8 cellular contexts compared by ENCODE assay signal in genomic region chr14:51095854-51096823, GRCh38. TPM values are rescaled to one million over a fixed set of nuclear protein-coding genes. Genes with fewer than 3 reads are reported as not detected.
DNase-seq lines count a peak whose midpoint lies in the region; ATAC-seq, FAIRE-seq and TF ChIP-seq lines count a peak whose summit lies in the region.

No MANE protein-coding gene starts in this region.

- TF ChIP-seq CTCF in 22Rv1 (IDR thresholded peaks at IDR 0.05) = no peak
- no peak for TF ChIP-seq CTCF in Peyer's patch (IDR thresholded peaks at IDR 0.05)

- H3K36me3 Mint-ChIP-seq in stimulated activated effector memory CD8-positive, alpha-beta T cell treated with anti-CD3 and anti-CD28 coated beads, Interleukin-12 subunit alpha, Interleukin-12 subunit beta, amount 100 ng/mL, for 72 hours = no peaks in the 10 kb centered on the region

- peak; percentile 3 for ATAC-seq in left lobe of liver
- no peak for ATAC-seq in stimulated activated effector memory CD8-positive, alpha-beta T cell treated with anti-CD3 and anti-CD28 coated beads, Interleukin-12 subunit alpha, Interleukin-12 subunit beta, amount 100 ng/mL, for 72 hours
- no peak for ATAC-seq in HG03159 (IDR thresholded peaks at IDR 0.05; ENCODE audit: unreplicated experiment)
- ATAC-seq in HG02852 (IDR thresholded peaks at IDR 0.05; ENCODE audit: unreplicated experiment) = no peak

- H3K9me3 Mint-ChIP-seq in stimulated activated effector memory CD8-positive, alpha-beta T cell treated with anti-CD3 and anti-CD28 coated beads, Interleukin-12 subunit alpha, Interleukin-12 subunit beta, amount 100 ng/mL, for 72 hours = no peaks in the 10 kb centered on the region

- no peaks in the 10 kb centered on the region for H3K9me3 ChIP-seq in Peyer's patch

- peak overlapping the region; percentile 81 for H3K4me3 Mint-ChIP-seq in stimulated activated effector memory CD8-positive, alpha-beta T cell treated with anti-CD3 and anti-CD28 coated beads, Interleukin-12 subunit alpha, Interleukin-12 subunit beta, amount 100 ng/mL, for 72 hours

- H3K27ac ChIP-seq in 22Rv1 (peak overlapping the region; percentile 60), Peyer's patch (peak overlapping the region in 3 of 4 donors; percentile 20 to 67 (median 56))

- no peaks in the 10 kb centered on the region for H3K36me3 ChIP-seq in Peyer's patch

- no peak for TF ChIP-seq POLR2A in Peyer's patch (IDR thresholded peaks at IDR 0.05)

- DNase-seq in GM19239 (ENCODE audit: insufficient read length, low spot score) = no peak
- DNase-seq in Peyer's patch = peak in 1 of 3 donors; percentile 49
- DNase-seq in cerebellar cortex (ENCODE audit: low spot score) = peak; percentile 67
- no peak for DNase-seq in left lobe of liver (ENCODE audit: low spot score)
- DNase-seq in stimulated activated effector memory CD8-positive, alpha-beta T cell treated with anti-CD3 and anti-CD28 coated beads, Interleukin-12 subunit alpha, Interleukin-12 subunit beta, amount 100 ng/mL, for 72 hours (ENCODE audit: low spot score in 2 of 2) = no peak

- peaks cover 28% of the 10 kb centered on the region for H3K4me1 Mint-ChIP-seq in stimulated activated effector memory CD8-positive, alpha-beta T cell treated with anti-CD3 and anti-CD28 coated beads, Interleukin-12 subunit alpha, Interleukin-12 subunit beta, amount 100 ng/mL, for 72 hours

- peaks cover 0 to 24% (median 7%) of the 10 kb centered on the region in 4 donors for H3K4me1 ChIP-seq in Peyer's patch

- FAIRE-seq in GM19239 (lab: Jason Lieb, UNC) = peak; percentile 18

- peak overlapping the region; percentile 57 to 68 (median 60) for H3K4me3 ChIP-seq in Peyer's patch

- H3K27ac Mint-ChIP-seq in stimulated activated effector memory CD8-positive, alpha-beta T cell treated with anti-CD3 and anti-CD28 coated beads, Interleukin-12 subunit alpha, Interleukin-12 subunit beta, amount 100 ng/mL, for 72 hours = peak overlapping the region; percentile 79

- H3K27me3 ChIP-seq in Peyer's patch = peaks cover 0 to 14% of the 10 kb centered on the region in 2 donors

RNA-seq across cellular contexts. Expression of gene TRIM9, which starts 1.2 kb away (rescaled TPM):
- total RNA-seq in Peyer's patch = 1 to 10 TPM in 2 of 4 donors, under 1 TPM in 2; 0.35 to 5.0 (median 2.2) TPM
- total RNA-seq in left lobe of liver = 0.20 TPM
